Comparison of ENCODE assay signal across 8 cellular contexts in the genomic region with DNA sequence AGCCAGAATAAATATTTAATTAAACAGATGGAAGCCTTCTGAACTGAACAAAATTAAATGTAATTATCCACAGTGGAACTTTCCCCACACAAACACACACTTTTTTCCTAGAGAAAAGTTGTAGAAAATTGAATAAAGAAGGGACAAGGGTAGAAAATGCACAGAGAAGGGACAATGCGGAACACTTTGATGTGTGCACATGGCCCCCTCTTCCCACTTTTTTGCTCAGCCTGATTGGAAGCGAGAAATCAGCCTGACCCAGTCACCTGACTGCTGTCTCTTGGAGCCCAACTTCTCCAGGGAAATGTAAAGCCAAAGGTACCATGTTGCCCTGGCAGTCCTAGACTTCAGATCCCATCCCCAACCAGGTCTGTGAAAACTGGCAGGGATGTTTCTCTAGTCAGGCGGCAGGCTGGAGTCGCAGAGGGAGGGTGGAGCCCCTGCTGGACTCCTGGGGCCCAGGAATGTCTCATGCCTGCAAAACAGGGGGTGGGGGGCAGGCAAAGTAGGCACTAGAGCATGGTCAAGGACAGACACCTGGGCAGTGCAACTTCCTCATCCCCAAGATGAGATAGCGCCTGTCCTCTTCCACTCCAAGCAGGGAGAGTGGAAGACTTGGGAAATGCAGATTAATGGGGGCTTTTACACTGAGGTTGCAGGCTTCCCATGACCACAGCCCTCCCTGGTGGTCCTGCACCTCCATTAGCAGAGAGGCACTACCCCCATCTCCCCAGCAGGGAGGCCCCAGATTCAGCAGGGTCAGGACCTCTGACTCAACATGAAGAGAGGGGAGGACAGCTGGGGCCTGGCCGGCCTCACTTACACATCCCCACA. TPM values are rescaled to one million over a fixed set of nuclear protein-coding genes. Genes with fewer than 3 reads are reported as not detected.
DNase-seq lines count a peak whose midpoint lies in the region; ATAC-seq and TF ChIP-seq lines count a peak whose summit lies in the region.

No MANE protein-coding gene starts in this region.

- 40 to 42% methylated on average over 3 to 6 of the region's 6 CpGs for WGBS in endodermal cell (ENCODE audit: insufficient coverage in 1 of 2, insufficient read length in 1 of 2), 2 experiments

- H3K27me3 Mint-ChIP-seq in endodermal cell (ENCODE audit: insufficient read depth), result no peaks in the 10 kb centered on the region
- peaks cover 5% of the 10 kb centered on the region for H3K27me3 Mint-ChIP-seq in neural progenitor cell (ENCODE audit: insufficient read depth, low read depth)

- CTCF ChIA-PET in OCI-LY7 (lab: Charles Lee; ENCODE audit: unreplicated experiment), result interaction anchor here (0.5 kb wide), 1 partner anchor 275 kb away, joined by 3 read pairs; the partner anchor contains the start of gene GOLPH3L

- H3K4me3 Mint-ChIP-seq in endodermal cell (peak overlapping the region; percentile 75), neural progenitor cell (peak overlapping the region; percentile 90)

- H4K20me1 ChIP-seq in OCI-LY7 (ENCODE audit: insufficient read depth, low read length), result no peaks in the 10 kb centered on the region
- H4K20me1 ChIP-seq in neural progenitor cell (ENCODE audit: low read depth), result peaks cover 61% of the 10 kb centered on the region

- intact Hi-C loops in OCI-LY7 (cut with micrococcal nuclease; ENCODE audit: unreplicated experiment), result loop anchor here (10.0 kb wide), 1 partner anchor 507 kb away; no protein-coding TSS in a partner anchor

- H3K4me1 ChIP-seq in OCI-LY7 (ENCODE audit: insufficient read depth, low read length, poor library complexity, severe bottlenecking) (peaks cover 26% of the 10 kb centered on the region), endodermal cell (ENCODE audit: control insufficient read depth, insufficient read depth, low read length) (peaks cover 14% of the 10 kb centered on the region), neural progenitor cell (peaks cover 34% of the 10 kb centered on the region)

- H3F3A ChIP-seq in neural progenitor cell (ENCODE audit: low read depth), result peaks cover 37% of the 10 kb centered on the region

- no peak for ATAC-seq in HG03457 (IDR thresholded peaks at IDR 0.05; ENCODE audit: unreplicated experiment)

- H3K27ac Mint-ChIP-seq in endodermal cell (peak overlapping the region; percentile 89), neural progenitor cell (peak overlapping the region; percentile 87)

- H3K9ac ChIP-seq in endodermal cell (ENCODE audit: extremely low read depth, low read length, poor library complexity, severe bottlenecking) (no peak overlapping the region), neural progenitor cell (peak overlapping the region; percentile 30)

- H2AFZ ChIP-seq in OCI-LY7 (ENCODE audit: low read length) (no peak overlapping the region), neural progenitor cell (replicated peaks) (no peak overlapping the region)

- TF ChIP-seq CTCF in OCI-LY7 (conservative IDR thresholded peaks at IDR 0.05; ENCODE audit: low read length) (0 out of 2 replicates have a peak, but pooled peaks have one; percentile 37), endodermal cell (conservative IDR thresholded peaks at IDR 0.05) (peak; percentile 47), neural progenitor cell (IDR thresholded peaks at IDR 0.05) (no peak)

- no peaks in the 10 kb centered on the region for H3K27me3 ChIP-seq in endodermal cell (ENCODE audit: control insufficient read depth, insufficient read depth, low read length, poor library complexity, severe bottlenecking)
- peaks cover 11% of the 10 kb centered on the region for H3K27me3 ChIP-seq in neural progenitor cell

- peak overlapping the region; percentile 80 for H3K4me3 ChIP-seq in OCI-LY7 (ENCODE audit: low read depth, low read length, poor library complexity, severe bottlenecking)
- peak overlapping the region; percentile 81 for H3K4me3 ChIP-seq in endodermal cell (ENCODE audit: low read length)
- H3K4me3 ChIP-seq in neural progenitor cell, result peak overlapping the region; percentile 95

- H3K4me2 ChIP-seq in OCI-LY7 (ENCODE audit: low read length), result peak overlapping the region; percentile 83
- H3K4me2 ChIP-seq in neural progenitor cell, result peak overlapping the region; percentile 97

- H3K36me3 Mint-ChIP-seq in endodermal cell (ENCODE audit: low read depth) (peaks cover 22% of the 10 kb centered on the region), neural progenitor cell (peaks cover 21% of the 10 kb centered on the region)

- H3K4me1 Mint-ChIP-seq in endodermal cell (peaks cover 40% of the 10 kb centered on the region), neural progenitor cell (peaks cover 41% of the 10 kb centered on the region)

- no peaks in the 10 kb centered on the region for H3K9me2 ChIP-seq in OCI-LY7 (ENCODE audit: insufficient read depth, low read length)

- peak; percentile 98 for DNase-seq in DMS 273 (lab: John Stamatoyannopoulos, UW; ENCODE audit: unreplicated experiment)
- DNase-seq in OCI-LY7 (ENCODE audit: low spot score), result peak; percentile 32
- peak; percentile 81 for DNase-seq in endodermal cell
- DNase-seq in neural progenitor cell (ENCODE audit: low spot score), result peak; percentile 58
- no peak for DNase-seq in mesenteric fat pad (ENCODE audit: low spot score)
- DNase-seq in NCI-H2171 treated with DMSO at 0.1 percent for 48 hours (lab: John Stamatoyannopoulos, UW), result no peak
- DNase-seq in GF-D8 (lab: John Stamatoyannopoulos, UW), result no peak

- H3K27ac ChIP-seq in OCI-LY7 (ENCODE audit: low read depth, low read length, poor library complexity, severe bottlenecking) (peak overlapping the region; percentile 72), endodermal cell (ENCODE audit: low read depth, low read length) (peak overlapping the region; percentile 25), neural progenitor cell (peak overlapping the region; percentile 35)

- no peaks in the 10 kb centered on the region for H3K9me3 Mint-ChIP-seq in endodermal cell
- H3K9me3 Mint-ChIP-seq in neural progenitor cell, result no peaks in the 10 kb centered on the region

- POLR2A ChIA-PET in OCI-LY7 (lab: Charles Lee), result no interaction called here

- BruUV-seq in OCI-LY7 (replicated peaks; lab: Mats Ljungman, UMichigan), result no TSS peak

- H3K79me2 ChIP-seq in OCI-LY7 (ENCODE audit: insufficient read depth, low read depth, low read length), result peaks cover 40% of the 10 kb centered on the region; the same call in 1 of the 2 replicates
- peaks cover 75% of the 10 kb centered on the region for H3K79me2 ChIP-seq in neural progenitor cell (ENCODE audit: low read depth)

- H3K36me3 ChIP-seq in OCI-LY7 (ENCODE audit: insufficient read depth, low read length), result peaks cover 24% of the 10 kb centered on the region
- peaks cover 24% of the 10 kb centered on the region for H3K36me3 ChIP-seq in endodermal cell (ENCODE audit: control insufficient read depth, insufficient read depth, low read length)
- no peaks in the 10 kb centered on the region for H3K36me3 ChIP-seq in neural progenitor cell

- H3K9me3 ChIP-seq in OCI-LY7 (ENCODE audit: low read length) (no peaks in the 10 kb centered on the region), endodermal cell (ENCODE audit: control insufficient read depth, low read length) (no peaks in the 10 kb centered on the region), neural progenitor cell (ENCODE audit: low read depth) (no peaks in the 10 kb centered on the region)

RNA-seq across cellular contexts. Expression of gene CERS2, which starts 2.8 kb away (rescaled TPM):
- total RNA-seq in OCI-LY7 (2014; rRNA removed; shearing (Covaris generic)), result 50.9 and 64.7 TPM in 2 replicates
- total RNA-seq in OCI-LY7 (2022) (92.8 and 96.6 TPM in 2 replicates), endodermal cell (100 to 1,000 TPM; 143 to 183 TPM), neural progenitor cell (ENCODE audit: low replicate concordance) (104 and 122 TPM in 2 replicates), mesenteric fat pad (159 TPM)
- polyA plus RNA-seq in endodermal cell (2013, experiment 1 of 2), result 122 TPM
- polyA plus RNA-seq in endodermal cell (2013, experiment 2 of 2), result 109 TPM

RNA-seq across cellular contexts. Expression of gene ANXA9, which starts 10.3 kb away (rescaled TPM):
- total RNA-seq in OCI-LY7 (2014; rRNA removed; shearing (Covaris generic)), result 0.67 and 1.1 TPM in 2 replicates
- 0.39 and 0.65 TPM in 2 replicates for total RNA-seq in OCI-LY7 (2022)
- total RNA-seq in endodermal cell, result not detected
- polyA plus RNA-seq in endodermal cell (2013, experiment 1 of 2), result 0.50 TPM
- polyA plus RNA-seq in endodermal cell (2013, experiment 2 of 2), result 0.12 TPM
- 0.77 TPM in 1 of 2 replicates, not detected in the other for total RNA-seq in neural progenitor cell (ENCODE audit: low replicate concordance)
- 0.48 TPM for total RNA-seq in mesenteric fat pad

RNA-seq across cellular contexts. Expression of gene MINDY1, which starts 34.9 kb away (rescaled TPM):
- total RNA-seq in OCI-LY7 (2014; rRNA removed; shearing (Covaris generic)), result 3.8 and 8.5 TPM in 2 replicates
- 10.2 and 13.8 TPM in 2 replicates for total RNA-seq in OCI-LY7 (2022)
- total RNA-seq in endodermal cell, result 10 to 100 TPM in 1 of 2 donors, 1 to 10 TPM in 1; 8.6 to 10.8 TPM
- 17.8 TPM for polyA plus RNA-seq in endodermal cell (2013, experiment 1 of 2)
- polyA plus RNA-seq in endodermal cell (2013, experiment 2 of 2), result 15.8 TPM
- 8.5 and 15.8 TPM in 2 replicates for total RNA-seq in neural progenitor cell (ENCODE audit: low replicate concordance)
- 18.6 TPM for total RNA-seq in mesenteric fat pad

RNA-seq across cellular contexts. Expression of gene PRUNE1, which starts 36.4 kb away (rescaled TPM):
- 15.4 and 18.8 TPM in 2 replicates for total RNA-seq in OCI-LY7 (2014; rRNA removed; shearing (Covaris generic))
- 20.4 and 20.8 TPM in 2 replicates for total RNA-seq in OCI-LY7 (2022)
- 10 to 100 TPM; 23.8 to 29.3 TPM for total RNA-seq in endodermal cell
- polyA plus RNA-seq in endodermal cell (2013, experiment 1 of 2), result 25.6 TPM
- 22.5 TPM for polyA plus RNA-seq in endodermal cell (2013, experiment 2 of 2)
- 27.0 and 33.0 TPM in 2 replicates for total RNA-seq in neural progenitor cell (ENCODE audit: low replicate concordance)
- total RNA-seq in mesenteric fat pad, result 14.4 TPM

RNA-seq across cellular contexts. Expression of gene SETDB1, which starts 45.6 kb away (rescaled TPM):
- total RNA-seq in OCI-LY7 (2014; rRNA removed; shearing (Covaris generic)), result 42.3 and 66.8 TPM in 2 replicates
- total RNA-seq in OCI-LY7 (2022), result 73.6 and 81.1 TPM in 2 replicates
- total RNA-seq in endodermal cell, result 10 to 100 TPM; 68.6 to 73.5 TPM
- 54.5 TPM for polyA plus RNA-seq in endodermal cell (2013, experiment 1 of 2)
- polyA plus RNA-seq in endodermal cell (2013, experiment 2 of 2), result 48.1 TPM
- 63.4 and 79.5 TPM in 2 replicates for total RNA-seq in neural progenitor cell (ENCODE audit: low replicate concordance)
- 32.3 TPM for total RNA-seq in mesenteric fat pad

Comparison
In these comparisons a context has a peak if more than half of its experiments do, and no peak if none do; other contexts are left out.
1. DNase-seq: peak in DMS 273 (single experiment), OCI-LY7 (single experiment), endodermal cell (single experiment) and neural progenitor cell (single experiment); none in mesenteric fat pad (single experiment), NCI-H2171 treated with DMSO at 0.1 percent for 48 hours (single experiment) and GF-D8 (single experiment).
2. Peak in every context shown above with its lines, with median percentiles within 50 percentile points of each other: H3K27ac ChIP-seq and H3K4me3 ChIP-seq.